8 cellular contexts compared by ENCODE assay signal in genomic region chr14:76961631-76962302, GRCh38.
A peak's percentile ranks its signal among the peaks of the same experiment; 100 is the strongest.
DNase-seq lines count a peak whose midpoint lies in the region; ATAC-seq and FAIRE-seq lines count a peak whose summit lies in the region.

No MANE protein-coding gene starts in this region.

- no peaks in the 10 kb centered on the region for H3K27me3 ChIP-seq in mesenchymal stem cell (ENCODE audit: control insufficient read depth in 1 of 2, insufficient read depth in 1 of 2, low read length in 2 of 2)

- H2AK5ac ChIP-seq in mesenchymal stem cell (ENCODE audit: low read length, severe bottlenecking) = peak overlapping the region; percentile 97

- H3K36me3 ChIP-seq in mesenchymal stem cell (ENCODE audit: control insufficient read depth in 1 of 2, insufficient read depth in 2 of 2, low read depth in 1 of 2, low read length in 2 of 2) = peaks cover 0 to 9% of the 10 kb centered on the region in 2 experiments

- H2BK12ac ChIP-seq in mesenchymal stem cell (ENCODE audit: low read length in 2 of 2) = peak overlapping the region; percentile 15 to 99

- H2BK120ac ChIP-seq in mesenchymal stem cell (ENCODE audit: low read depth, low read length) = peak overlapping the region; percentile 95

- peak overlapping the region; percentile 73 for H4K91ac ChIP-seq in mesenchymal stem cell (ENCODE audit: low read length)

- FAIRE-seq in A204.1 (lab: Jason Lieb, UNC) = peak; percentile 59

- no peak overlapping the region for H2AFZ ChIP-seq in mesenchymal stem cell (ENCODE audit: low read depth, low read length)

- peak; percentile 94 for DNase-seq in NCI-H460 (ENCODE audit: extremely low read depth, low read depth)
- DNase-seq in activated CD8-positive, alpha-beta T cell treated with anti-CD3 and anti-CD28 coated beads, Interleukin-2, amount 10 ng/mL, durations not matched to agents 7 days and 5 days = peak; percentile 99
- peak; percentile 92 for DNase-seq in effector CD4-positive, alpha-beta T cell
- peak; percentile 98 for DNase-seq in mesenchymal stem cell
- DNase-seq in stimulated activated CD8-positive, alpha-beta memory T cell treated with anti-CD3 and anti-CD28 coated beads, Interleukin-12 subunit alpha, Interleukin-12 subunit beta, amount 100 ng/mL, for 24 hours (ENCODE audit: extremely low read depth) = peak; percentile 99

- H3K4me1 ChIP-seq in mesenchymal stem cell (ENCODE audit: control insufficient read depth, insufficient read depth, low read depth, low read length) = peaks cover 52% of the 10 kb centered on the region

- H2BK5ac ChIP-seq in mesenchymal stem cell (ENCODE audit: low read depth, low read length, poor library complexity, severe bottlenecking) = peak overlapping the region; percentile 90

- WGBS in mesenchymal stem cell = under 1% methylated on average over 24 of the region's 24 CpGs

- peak overlapping the region; percentile 99 for H3K27ac ChIP-seq in mesenchymal stem cell (ENCODE audit: low read length, poor library complexity, severe bottlenecking)

- peak overlapping the region in 1 of 2 experiments; percentile 93 for H3K14ac ChIP-seq in mesenchymal stem cell (ENCODE audit: low read length in 2 of 2)

- H3K4me2 ChIP-seq in mesenchymal stem cell (ENCODE audit: low read length, poor library complexity, severe bottlenecking) = peak overlapping the region; percentile 53

- H3K79me1 ChIP-seq in mesenchymal stem cell (replicated peaks; ENCODE audit: low read length, poor library complexity, severe bottlenecking) = peaks cover 16% of the 10 kb centered on the region

- H2BK15ac ChIP-seq in mesenchymal stem cell (ENCODE audit: low read depth, poor library complexity, severe bottlenecking) = peak overlapping the region; percentile 62

- no peaks in the 10 kb centered on the region for H3K36me3 Mint-ChIP-seq in activated CD8-positive, alpha-beta T cell treated with anti-CD3 and anti-CD28 coated beads, Interleukin-2, amount 10 ng/mL, durations not matched to agents 7 days and 5 days (ENCODE audit: low read depth)

- CTCF ChIA-PET in activated CD8-positive, alpha-beta T cell treated with anti-CD3 and anti-CD28 coated beads, Interleukin-2, amount 10 ng/mL, durations not matched to agents 7 days and 5 days (lab: Charles Lee) = interaction anchor here (0.7 to 3.1 kb wide), 29 partner anchors 8 to 154 kb away, joined by 3 to 33 read pairs (median 6); partner anchors contain the start of gene IRF2BPL

- peak overlapping the region; percentile 79 for H3K9ac ChIP-seq in mesenchymal stem cell (ENCODE audit: low read length)

- H3K4me3 ChIP-seq in mesenchymal stem cell (ENCODE audit: insufficient read depth in 1 of 2, low read depth in 1 of 2, low read length in 2 of 2) = peak overlapping the region in 1 of 2 experiments; percentile 68

- H3K27me3 Mint-ChIP-seq in activated CD8-positive, alpha-beta T cell treated with anti-CD3 and anti-CD28 coated beads, Interleukin-2, amount 10 ng/mL, durations not matched to agents 7 days and 5 days (ENCODE audit: low read depth) = no peaks in the 10 kb centered on the region

- ATAC-seq in GM18511 (IDR thresholded peaks at IDR 0.05; ENCODE audit: unreplicated experiment) (peak; percentile 84), HG02973 (IDR thresholded peaks at IDR 0.05; ENCODE audit: unreplicated experiment) (peak; percentile 77)
- ATAC-seq in activated CD8-positive, alpha-beta T cell treated with anti-CD3 and anti-CD28 coated beads, Interleukin-2, amount 10 ng/mL, durations not matched to agents 7 days and 5 days = peak; percentile 95

- no peaks in the 10 kb centered on the region for H3K9me3 Mint-ChIP-seq in activated CD8-positive, alpha-beta T cell treated with anti-CD3 and anti-CD28 coated beads, Interleukin-2, amount 10 ng/mL, durations not matched to agents 7 days and 5 days (ENCODE audit: insufficient read depth)

- H4K8ac ChIP-seq in mesenchymal stem cell (ENCODE audit: low read length) = peak overlapping the region; percentile 62

- POLR2A ChIA-PET in activated CD8-positive, alpha-beta T cell treated with anti-CD3 and anti-CD28 coated beads, Interleukin-2, amount 10 ng/mL, durations not matched to agents 7 days and 5 days (lab: Charles Lee) = interaction anchor here (0.6 to 6.8 kb wide), 23 partner anchors 8 to 79 kb away, joined by 3 to 63 read pairs (median 5); partner anchors contain the start of gene IRF2BPL

- no peak overlapping the region for H3K23ac ChIP-seq in mesenchymal stem cell (ENCODE audit: low read length in 2 of 2)

- H3K9me3 ChIP-seq in mesenchymal stem cell (ENCODE audit: control insufficient read depth, low read length) = no peaks in the 10 kb centered on the region

- peak overlapping the region; percentile 49 to 98 for H3K4ac ChIP-seq in mesenchymal stem cell (ENCODE audit: low read depth in 1 of 2, low read length in 2 of 2)

- peak overlapping the region; percentile 79 for H3K4me3 Mint-ChIP-seq in activated CD8-positive, alpha-beta T cell treated with anti-CD3 and anti-CD28 coated beads, Interleukin-2, amount 10 ng/mL, durations not matched to agents 7 days and 5 days

- H3K4me1 Mint-ChIP-seq in activated CD8-positive, alpha-beta T cell treated with anti-CD3 and anti-CD28 coated beads, Interleukin-2, amount 10 ng/mL, durations not matched to agents 7 days and 5 days (ENCODE audit: low read depth) = peaks cover 90% of the 10 kb centered on the region

- H3K27ac Mint-ChIP-seq in activated CD8-positive, alpha-beta T cell treated with anti-CD3 and anti-CD28 coated beads, Interleukin-2, amount 10 ng/mL, durations not matched to agents 7 days and 5 days = peak overlapping the region; percentile 98

- peak overlapping the region; percentile 77 to 93 for H3K18ac ChIP-seq in mesenchymal stem cell (ENCODE audit: low read depth in 1 of 2, low read length in 2 of 2)
